ENCODE assay signal across 15 cellular contexts in genomic region chrX:11064276-11064675, GRCh38. TPM values are rescaled to one million over a fixed set of nuclear protein-coding genes. Genes with fewer than 3 reads are reported as not detected.
DNase-seq lines count a peak whose midpoint lies in the region; ATAC-seq and TF ChIP-seq lines count a peak whose summit lies in the region.
"Had no signal": no experiment of that assay in that cellular context is flagged by ENCODE, and none has a peak within 500 bp of the region (broad histone marks: within the 10 kb centered on the region; RNA-seq: fewer than 3 reads in every experiment).

No MANE protein-coding gene starts in this region.

- DNase-seq in right cardiac atrium (peak; percentile 26 to 61 (median 57)), Right ventricle myocardium inferior (ENCODE audit: missing footprints) (no peak), endodermal cell (no peak), osteocyte (ENCODE audit: extremely low spot score, unreplicated experiment) (no peak)
- no peak for DNase-seq in activated CD4-positive, alpha-beta memory T cell treated with anti-CD3 and anti-CD28 coated beads for 36 hours
- DNase-seq: CD8-positive, alpha-beta T cell; GF-D8; GOT3; NCI-H1105; NCI-H2081; NK-92 treated with Interleukin-12 subunit alpha and Interleukin-12 subunit beta, amount 100 ng/mL, for 24 hours; SHP77 had no signal

- H3K27me3 Mint-ChIP-seq in endodermal cell (ENCODE audit: insufficient read depth) = no peaks in the 10 kb centered on the region
- no peaks in the 10 kb centered on the region for H3K27me3 Mint-ChIP-seq in osteocyte (ENCODE audit: unreplicated experiment)
- H3K27me3 Mint-ChIP-seq in activated CD4-positive, alpha-beta memory T cell treated with anti-CD3 and anti-CD28 coated beads for 36 hours = no peaks in the 10 kb centered on the region

- POLR2A ChIA-PET in activated CD4-positive, alpha-beta memory T cell treated with anti-CD3 and anti-CD28 coated beads for 36 hours (lab: Charles Lee) = no interaction called here

- H3K9me3 Mint-ChIP-seq in endodermal cell = peaks cover 25% of the 10 kb centered on the region
- H3K9me3 Mint-ChIP-seq in osteocyte (ENCODE audit: unreplicated experiment) = peaks cover 4% of the 10 kb centered on the region
- H3K9me3 Mint-ChIP-seq in activated CD4-positive, alpha-beta memory T cell treated with anti-CD3 and anti-CD28 coated beads for 36 hours = no peaks in the 10 kb centered on the region
- H3K9me3 Mint-ChIP-seq: CD8-positive, alpha-beta T cell had no signal

- ATAC-seq in right cardiac atrium (peak in 1 of 2 donors; percentile 50), Right ventricle myocardium inferior (no peak), GM18520 (IDR thresholded peaks at IDR 0.05; ENCODE audit: unreplicated experiment) (no peak), GM21526 (IDR thresholded peaks at IDR 0.05; ENCODE audit: low FRiP score, unreplicated experiment) (no peak)
- ATAC-seq: CD8-positive, alpha-beta T cell; K562 had no signal

- no peaks in the 10 kb centered on the region for H3K36me3 ChIP-seq in endodermal cell (ENCODE audit: control insufficient read depth, insufficient read depth, low read length)

- H3K4me3 ChIP-seq in right cardiac atrium (ENCODE audit: low read length) = no peak overlapping the region
- H3K4me3 ChIP-seq in endodermal cell (ENCODE audit: low read length) = no peak overlapping the region
- H3K4me3 ChIP-seq: K562 had no signal

- no peaks in the 10 kb centered on the region for H3K27me3 ChIP-seq in right cardiac atrium (ENCODE audit: control insufficient read depth, insufficient read depth)
- H3K27me3 ChIP-seq in endodermal cell (ENCODE audit: control insufficient read depth, insufficient read depth, low read length, poor library complexity, severe bottlenecking) = no peaks in the 10 kb centered on the region

- H3K4me3 Mint-ChIP-seq in endodermal cell = no peak overlapping the region
- peak overlapping the region; percentile 6 for H3K4me3 Mint-ChIP-seq in osteocyte (ENCODE audit: unreplicated experiment)
- H3K4me3 Mint-ChIP-seq in activated CD4-positive, alpha-beta memory T cell treated with anti-CD3 and anti-CD28 coated beads for 36 hours = no peak overlapping the region
- H3K4me3 Mint-ChIP-seq: CD8-positive, alpha-beta T cell had no signal

- intact Hi-C loops in right cardiac atrium (cut with DNase I) (no loop called here), Right ventricle myocardium inferior (cut with DNase I) (no loop called here)
- intact Hi-C loops in activated CD4-positive, alpha-beta memory T cell treated with anti-CD3 and anti-CD28 coated beads for 36 hours (cut with micrococcal nuclease) = no loop called here

- H3K4me1 Mint-ChIP-seq in endodermal cell = peaks cover 4% of the 10 kb centered on the region
- peaks cover 43% of the 10 kb centered on the region for H3K4me1 Mint-ChIP-seq in osteocyte (ENCODE audit: unreplicated experiment)
- H3K4me1 Mint-ChIP-seq in activated CD4-positive, alpha-beta memory T cell treated with anti-CD3 and anti-CD28 coated beads for 36 hours (ENCODE audit: low read depth) = no peaks in the 10 kb centered on the region

- CTCF ChIA-PET in activated CD4-positive, alpha-beta memory T cell treated with anti-CD3 and anti-CD28 coated beads for 36 hours (lab: Charles Lee) = no interaction called here

- H3K9ac ChIP-seq in endodermal cell (ENCODE audit: extremely low read depth, low read length, poor library complexity, severe bottlenecking) = no peak overlapping the region

- H3K9me3 ChIP-seq in right cardiac atrium (ENCODE audit: control insufficient read depth, low read length) = no peaks in the 10 kb centered on the region
- no peaks in the 10 kb centered on the region for H3K9me3 ChIP-seq in endodermal cell (ENCODE audit: control insufficient read depth, low read length)

- no peak overlapping the region for H3K27ac ChIP-seq in right cardiac atrium (ENCODE audit: low read length)
- peak overlapping the region; percentile 12 for H3K27ac ChIP-seq in endodermal cell (ENCODE audit: low read depth, low read length)

- H3K36me3 Mint-ChIP-seq in endodermal cell (ENCODE audit: low read depth) (no peaks in the 10 kb centered on the region), osteocyte (ENCODE audit: unreplicated experiment) (no peaks in the 10 kb centered on the region)
- no peaks in the 10 kb centered on the region for H3K36me3 Mint-ChIP-seq in activated CD4-positive, alpha-beta memory T cell treated with anti-CD3 and anti-CD28 coated beads for 36 hours
- H3K36me3 Mint-ChIP-seq: CD8-positive, alpha-beta T cell had no signal

- no peak for TF ChIP-seq CTCF in endodermal cell (conservative IDR thresholded peaks at IDR 0.05)
- no peak for TF ChIP-seq CTCF in osteocyte (IDR thresholded peaks at IDR 0.05)

- H3K4me1 ChIP-seq in right cardiac atrium (ENCODE audit: control insufficient read depth, insufficient read depth, low read length) (peaks cover 2% of the 10 kb centered on the region), endodermal cell (ENCODE audit: control insufficient read depth, insufficient read depth, low read length) (no peaks in the 10 kb centered on the region)

- 63% methylated on average over 5 of the region's 5 CpGs for WGBS in right cardiac atrium
- 95 to 100% methylated on average over 1 to 5 of the region's 5 CpGs for WGBS in endodermal cell (ENCODE audit: insufficient coverage in 1 of 2, insufficient read length in 1 of 2), 2 experiments

- no peak overlapping the region for H3K27ac Mint-ChIP-seq in endodermal cell
- peak overlapping the region; percentile 86 for H3K27ac Mint-ChIP-seq in osteocyte (ENCODE audit: unreplicated experiment)
- H3K27ac Mint-ChIP-seq in activated CD4-positive, alpha-beta memory T cell treated with anti-CD3 and anti-CD28 coated beads for 36 hours = no peak overlapping the region
- H3K27ac Mint-ChIP-seq: CD8-positive, alpha-beta T cell had no signal

RNA-seq across cellular contexts. Expression of gene HCCS, which starts 46.9 kb away (rescaled TPM):
- total RNA-seq in right cardiac atrium (10 to 100 TPM; 40.9 to 63.0 (median 55.9) TPM), Right ventricle myocardium inferior (50.8 TPM), endodermal cell (10 to 100 TPM; 20.1 to 24.7 TPM), osteocyte (27.9 and 32.2 TPM in 2 replicates)
- 48.3 TPM for polyA plus RNA-seq in right cardiac atrium
- polyA plus RNA-seq in endodermal cell (2013, experiment 1 of 2) = 21.6 TPM
- 19.5 TPM for polyA plus RNA-seq in endodermal cell (2013, experiment 2 of 2)
- total RNA-seq in activated CD4-positive, alpha-beta memory T cell treated with anti-CD3 and anti-CD28 coated beads for 36 hours = 10 to 100 TPM; 23.5 to 26.8 TPM

Comparison
In these comparisons a context has a peak if more than half of its experiments do, and no peak if none do; other contexts are left out.
1. DNase-seq: peak in right cardiac atrium (3 of 3); none in Right ventricle myocardium inferior (single experiment), endodermal cell (single experiment), osteocyte (single experiment) and activated CD4-positive, alpha-beta memory T cell treated with anti-CD3 and anti-CD28 coated beads for 36 hours (single experiment).